Comparison of ENCODE assay signal across 33 cellular contexts in genomic region chr15:62050118-62050517, GRCh38. TPM values are rescaled to one million over a fixed set of nuclear protein-coding genes. Genes with fewer than 3 reads are reported as not detected.
"Had no signal": no experiment of that assay in that cellular context is flagged by ENCODE, and none has a peak within 500 bp of the region (broad histone marks: within the 10 kb centered on the region; RNA-seq: fewer than 3 reads in every experiment).

No MANE protein-coding gene starts in this region.

- H3K27ac Mint-ChIP-seq: activated CD4-positive, alpha-beta memory T cell treated with anti-CD3 and anti-CD28 coated beads, Interleukin-2, amount 10 ng/mL, durations not matched to agents 7 days and 5 days; activated CD4-positive, alpha-beta T cell treated with anti-CD3 and anti-CD28 coated beads, Interleukin-2, amount 10 ng/mL, durations not matched to agents 7 days and 5 days; activated naive CD8-positive, alpha-beta T cell treated with anti-CD3 and anti-CD28 coated beads, Interleukin-2, amount 50 U/mL, for 24 hours; activated T-cell treated with anti-CD3 and anti-CD28 coated beads, Interleukin-2, amount 50 U/mL, for 24 hours; activated T-helper 2 cell treated with anti-CD3 and anti-CD28 coated beads, Interferon-gamma antibody, Interleukin-2, Interleukin-4, amounts not matched to agents 10 μg/mL and 5 μg/mL and 100 μg/mL, durations not matched to agents 14 hours and 24 hours and 36 hours; stimulated activated memory B cell treated with anti-CD40 and anti-IgM and Interleukin-4, amounts not matched to agents 10 μg/mL and 1 μg/mL and 100 μg/mL, for 72 hours; type B pancreatic cell had no signal

- H3K9me3 ChIP-seq: pancreas, psoas muscle, sigmoid colon, uterus had no signal

- H3K36me3 ChIP-seq: heart right ventricle, pancreas, sigmoid colon, uterus had no signal

- DNase-seq: activated CD4-positive, alpha-beta memory T cell treated with anti-CD3 and anti-CD28 coated beads, Interleukin-2, amount 10 ng/mL, durations not matched to agents 7 days and 5 days; activated CD4-positive, alpha-beta T cell treated with anti-CD3 and anti-CD28 coated beads, Interleukin-2, amount 10 ng/mL, durations not matched to agents 7 days and 5 days; activated CD8-positive, alpha-beta memory T cell treated with anti-CD3 and anti-CD28 coated beads, Interleukin-2, amount 50 U/mL, for 48 hours; activated naive CD8-positive, alpha-beta T cell treated with anti-CD3 and anti-CD28 coated beads, Interleukin-2, amount 50 U/mL, for 24 hours; activated T-cell treated with anti-CD3 and anti-CD28 coated beads, Interleukin-2, amount 50 U/mL, for 24 hours; amygdala; caudate nucleus; cortex of kidney; foreskin fibroblast; heart right ventricle; nucleus accumbens; pancreas; psoas muscle; sigmoid colon; small intestine; stimulated activated CD4-positive, alpha-beta T cell treated with anti-CD3 and anti-CD28 coated beads, Interleukin-1b, Interleukin-23, amount 100 ng/mL, for 48 hours; stimulated activated CD4-positive, alpha-beta T cell treated with anti-CD3 and anti-CD28 coated beads, Interleukin-4, amount 100 ng/mL, for 4 hours; stimulated activated CD8-positive, alpha-beta memory T cell treated with anti-CD3 and anti-CD28 coated beads, Interleukin-4, amount 100 ng/mL, for 48 hours; stimulated activated naive CD8-positive, alpha-beta T cell treated with anti-CD3 and anti-CD28 coated beads, Interleukin-15, amount 100 ng/mL, for 72 hours; substantia nigra; T-helper 2 cell; uterus had no signal

- H3K4me3 Mint-ChIP-seq: activated CD4-positive, alpha-beta memory T cell treated with anti-CD3 and anti-CD28 coated beads, Interleukin-2, amount 10 ng/mL, durations not matched to agents 7 days and 5 days; activated CD4-positive, alpha-beta T cell treated with anti-CD3 and anti-CD28 coated beads, Interleukin-2, amount 10 ng/mL, durations not matched to agents 7 days and 5 days; activated naive CD4-positive, alpha-beta T cell treated with anti-CD3 and anti-CD28 coated beads, Interleukin-2, amount 50 U/mL, for 24 hours; activated naive CD8-positive, alpha-beta T cell treated with anti-CD3 and anti-CD28 coated beads, Interleukin-2, amount 50 U/mL, for 24 hours; activated T-cell treated with anti-CD3 and anti-CD28 coated beads, Interleukin-2, amount 50 U/mL, for 24 hours; neural crest cell; stimulated activated memory B cell treated with anti-CD40 and anti-IgM and Interleukin-4, amounts not matched to agents 10 μg/mL and 1 μg/mL and 100 μg/mL, for 72 hours; stimulated activated naive CD8-positive, alpha-beta T cell treated with anti-CD3 and anti-CD28 coated beads, Interleukin-15, amount 100 ng/mL, for 72 hours; type B pancreatic cell had no signal

- H3K27me3 Mint-ChIP-seq: activated CD4-positive, alpha-beta memory T cell treated with anti-CD3 and anti-CD28 coated beads, Interleukin-2, amount 10 ng/mL, durations not matched to agents 7 days and 5 days; activated CD4-positive, alpha-beta T cell treated with anti-CD3 and anti-CD28 coated beads, Interleukin-2, amount 10 ng/mL, durations not matched to agents 7 days and 5 days; activated naive CD4-positive, alpha-beta T cell treated with anti-CD3 and anti-CD28 coated beads, Interleukin-2, amount 50 U/mL, for 24 hours; activated naive CD8-positive, alpha-beta T cell treated with anti-CD3 and anti-CD28 coated beads, Interleukin-2, amount 50 U/mL, for 24 hours; activated T-cell treated with anti-CD3 and anti-CD28 coated beads, Interleukin-2, amount 50 U/mL, for 24 hours; stimulated activated memory B cell treated with anti-CD40 and anti-IgM and Interleukin-4, amounts not matched to agents 10 μg/mL and 1 μg/mL and 100 μg/mL, for 72 hours; stimulated activated naive CD8-positive, alpha-beta T cell treated with anti-CD3 and anti-CD28 coated beads, Interleukin-15, amount 100 ng/mL, for 72 hours; type B pancreatic cell had no signal

- H3K4me1 ChIP-seq: uterus had no signal

- ATAC-seq: activated CD4-positive, CD25-positive, alpha-beta regulatory T cell treated with anti-CD3 and anti-CD28 coated beads, Interleukin-2, amount 50 U/mL, for 24 hours; activated naive CD8-positive, alpha-beta T cell treated with anti-CD3 and anti-CD28 coated beads, Interleukin-2, amount 50 U/mL, for 24 hours; esophagus mucosa; heart right ventricle; left lobe of liver; pancreas; psoas muscle; stimulated activated memory B cell treated with anti-CD40 and anti-IgM and Interleukin-4, amounts not matched to agents 10 μg/mL and 1 μg/mL and 100 μg/mL, for 72 hours; stimulated activated naive CD8-positive, alpha-beta T cell treated with anti-CD3 and anti-CD28 coated beads, Interleukin-15, amount 100 ng/mL, for 72 hours had no signal

- H3K27me3 ChIP-seq: heart right ventricle, pancreas, sigmoid colon, uterus had no signal

- H3K36me3 Mint-ChIP-seq: type B pancreatic cell had no signal

- H3K27ac ChIP-seq: psoas muscle, sigmoid colon, uterus, VCaP had no signal

- H3K9me3 Mint-ChIP-seq: activated CD4-positive, alpha-beta memory T cell treated with anti-CD3 and anti-CD28 coated beads, Interleukin-2, amount 10 ng/mL, durations not matched to agents 7 days and 5 days; activated naive CD4-positive, alpha-beta T cell treated with anti-CD3 and anti-CD28 coated beads, Interleukin-2, amount 50 U/mL, for 24 hours; activated naive CD8-positive, alpha-beta T cell treated with anti-CD3 and anti-CD28 coated beads, Interleukin-2, amount 50 U/mL, for 24 hours; stimulated activated memory B cell treated with anti-CD40 and anti-IgM and Interleukin-4, amounts not matched to agents 10 μg/mL and 1 μg/mL and 100 μg/mL, for 72 hours; stimulated activated naive CD8-positive, alpha-beta T cell treated with anti-CD3 and anti-CD28 coated beads, Interleukin-15, amount 100 ng/mL, for 72 hours; type B pancreatic cell had no signal

- H3K4me3 ChIP-seq: heart right ventricle, lung, pancreas, psoas muscle, sigmoid colon, uterus had no signal

RNA-seq across cellular contexts. Expression of gene C2CD4A, which starts 16.7 kb away (rescaled TPM):
- total RNA-seq: activated CD4-positive, alpha-beta T cell treated with anti-CD3 and anti-CD28 coated beads, Interleukin-2, amount 10 ng/mL, durations not matched to agents 7 days and 5 days; activated T-helper 2 cell treated with anti-CD3 and anti-CD28 coated beads, Interferon-gamma antibody, Interleukin-2, Interleukin-4, amounts not matched to agents 10 μg/mL and 5 μg/mL and 100 μg/mL, durations not matched to agents 14 hours and 24 hours and 36 hours; mesenteric fat pad; neural crest cell had no signal
